ENCODE assay signal across 17 cellular contexts in the genomic region with DNA sequence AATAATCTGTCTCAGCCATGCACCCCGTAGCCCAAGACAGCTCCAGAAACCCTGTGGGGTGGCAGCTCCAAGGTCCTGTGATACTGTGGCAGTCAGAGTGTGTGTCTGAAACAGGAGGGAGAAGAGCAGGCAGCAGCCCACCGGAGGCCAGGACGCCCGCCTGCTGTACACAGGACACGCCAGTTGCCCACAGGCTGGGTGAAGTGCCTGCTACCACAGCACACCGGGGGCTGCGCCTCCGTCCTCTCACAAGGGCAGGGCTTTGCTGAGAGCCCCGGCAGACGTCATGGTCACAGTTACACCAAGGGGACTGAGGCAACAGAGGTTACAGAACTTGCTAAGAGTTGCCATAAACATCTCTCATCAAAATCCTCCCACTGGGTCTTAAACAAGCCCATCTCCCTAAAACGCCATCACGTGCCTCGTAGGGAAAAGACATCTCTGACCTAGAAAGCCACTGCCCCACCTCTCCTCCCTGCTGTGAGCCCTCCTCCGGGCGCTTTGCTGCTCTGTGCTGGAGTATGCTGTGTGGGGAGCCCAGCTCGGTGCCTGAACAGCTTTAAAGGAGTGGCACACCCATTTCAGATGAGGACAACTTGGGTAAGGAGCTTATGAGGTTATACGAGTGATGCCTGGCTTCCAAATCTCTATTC. TPM values are rescaled to one million over a fixed set of nuclear protein-coding genes. Genes with fewer than 3 reads are reported as not detected.
DNase-seq lines count a peak whose midpoint lies in the region; ATAC-seq, FAIRE-seq and TF ChIP-seq lines count a peak whose summit lies in the region.
"Had no signal": no experiment of that assay in that cellular context is flagged by ENCODE, and none has a peak within 500 bp of the region (broad histone marks: within the 10 kb centered on the region; RNA-seq: fewer than 3 reads in every experiment).

No MANE protein-coding gene starts in this region.

- no peak overlapping the region for H3K27ac ChIP-seq in kidney (ENCODE audit: low read depth in 2 of 2, low read length in 2 of 2)
- no peak overlapping the region for H3K27ac ChIP-seq in osteoblast (ENCODE audit: low read depth, low read length)
- no peak overlapping the region for H3K27ac ChIP-seq in suprapubic skin
- H3K27ac ChIP-seq: A549, C4-2B had no signal

- H3K4me1 ChIP-seq in kidney (ENCODE audit: control insufficient read depth in 1 of 2, insufficient read depth in 1 of 2, low read depth in 1 of 2, low read length in 2 of 2) = peaks cover 3 to 6% of the 10 kb centered on the region in 2 donors
- peaks cover 9% of the 10 kb centered on the region for H3K4me1 ChIP-seq in osteoblast (ENCODE audit: insufficient read depth, low read length)
- peaks cover 17% of the 10 kb centered on the region for H3K4me1 ChIP-seq in suprapubic skin
- H3K4me1 ChIP-seq: BE2C had no signal

- peaks cover 26% of the 10 kb centered on the region for H4K20me1 ChIP-seq in osteoblast (ENCODE audit: insufficient read depth, low read length)

- H3K36me3 ChIP-seq in kidney (ENCODE audit: control insufficient read depth in 1 of 2, insufficient read depth in 2 of 2, low read length in 2 of 2) (peaks cover 3 to 19% of the 10 kb centered on the region in 2 donors), osteoblast (ENCODE audit: insufficient read depth, low read length) (peaks cover 20% of the 10 kb centered on the region), suprapubic skin (peaks cover 14% of the 10 kb centered on the region)
- H3K36me3 ChIP-seq: BE2C had no signal

- H3K4me3 Mint-ChIP-seq in chondrocyte (ENCODE audit: unreplicated experiment) = no peak overlapping the region
- H3K4me3 Mint-ChIP-seq in stimulated activated naive B cell treated with anti-CD40 and anti-IgM and Interleukin-4, amounts not matched to agents 10 μg/mL and 1 μg/mL and 100 μg/mL, for 72 hours = no peak overlapping the region
- no peak overlapping the region for H3K4me3 Mint-ChIP-seq in stimulated activated naive CD8-positive, alpha-beta T cell treated with anti-CD3 and anti-CD28 coated beads, Interleukin-15, amount 100 ng/mL, for 72 hours
- H3K4me3 Mint-ChIP-seq: CD4-positive, alpha-beta memory T cell; H9 had no signal

- DNase-seq in chondrocyte (ENCODE audit: low spot score) (peak; percentile 88), kidney (peak; percentile 56), osteoblast (ENCODE audit: insufficient read length, low spot score, missing footprints) (peak; percentile 45), activated gamma-delta T cell (lab: John Stamatoyannopoulos, UW) (no peak), suprapubic skin (ENCODE audit: low spot score in 2 of 2) (no peak)
- DNase-seq in stimulated activated naive B cell treated with anti-CD40 and anti-IgM and Interleukin-4, amounts not matched to agents 10 μg/mL and 1 μg/mL and 100 μg/mL, for 72 hours = no peak
- no peak for DNase-seq in stimulated activated naive CD8-positive, alpha-beta T cell treated with anti-CD3 and anti-CD28 coated beads, Interleukin-15, amount 100 ng/mL, for 72 hours
- DNase-seq: BE2C; CD4-positive, alpha-beta memory T cell; DMS79 treated with DMSO at 0.1 percent for 48 hours; EL; GOT3; H9 had no signal

- no peak overlapping the region for H2AFZ ChIP-seq in osteoblast (ENCODE audit: low read length)

- FAIRE-seq in kidney (lab: Jason Lieb, UNC) = no peak
- FAIRE-seq: A549, G401.6, GM12891 had no signal

- H3K79me2 ChIP-seq in osteoblast (ENCODE audit: insufficient read depth, low read length) = peaks cover 80% of the 10 kb centered on the region

- H3K9me3 Mint-ChIP-seq in chondrocyte (ENCODE audit: low read depth) = peaks cover 14% of the 10 kb centered on the region
- H3K9me3 Mint-ChIP-seq in stimulated activated naive B cell treated with anti-CD40 and anti-IgM and Interleukin-4, amounts not matched to agents 10 μg/mL and 1 μg/mL and 100 μg/mL, for 72 hours = peaks cover 5 to 8% of the 10 kb centered on the region in 2 donors
- H3K9me3 Mint-ChIP-seq in stimulated activated naive CD8-positive, alpha-beta T cell treated with anti-CD3 and anti-CD28 coated beads, Interleukin-15, amount 100 ng/mL, for 72 hours = peaks cover 5 to 13% of the 10 kb centered on the region in 2 donors

- no peak overlapping the region for H3K9ac ChIP-seq in kidney (ENCODE audit: low read length in 2 of 2)

- TF ChIP-seq POLR2A in suprapubic skin (IDR thresholded peaks at IDR 0.05) = no peak

- TF ChIP-seq CTCF in chondrocyte (IDR thresholded peaks at IDR 0.05) (no peak), kidney (IDR thresholded peaks at IDR 0.05; ENCODE audit: borderline replicate concordance, extremely low read depth, insufficient read depth) (no peak), osteoblast (IDR thresholded peaks at IDR 0.05; ENCODE audit: extremely low read depth, low read depth, low read length) (no peak), suprapubic skin (IDR thresholded peaks at IDR 0.05) (no peak)

- H3K4me1 Mint-ChIP-seq in chondrocyte (ENCODE audit: low read depth) = peaks cover 49% of the 10 kb centered on the region
- H3K4me1 Mint-ChIP-seq in stimulated activated naive B cell treated with anti-CD40 and anti-IgM and Interleukin-4, amounts not matched to agents 10 μg/mL and 1 μg/mL and 100 μg/mL, for 72 hours = peaks cover 18 to 63% of the 10 kb centered on the region in 2 donors
- peaks cover 66% of the 10 kb centered on the region for H3K4me1 Mint-ChIP-seq in stimulated activated naive CD8-positive, alpha-beta T cell treated with anti-CD3 and anti-CD28 coated beads, Interleukin-15, amount 100 ng/mL, for 72 hours

- intact Hi-C loops in kidney (cut with DNase I) = no loop called here

- ATAC-seq in stimulated activated naive B cell treated with anti-CD40 and anti-IgM and Interleukin-4, amounts not matched to agents 10 μg/mL and 1 μg/mL and 100 μg/mL, for 72 hours (replicated peaks) = no peak
- ATAC-seq in stimulated activated naive CD8-positive, alpha-beta T cell treated with anti-CD3 and anti-CD28 coated beads, Interleukin-15, amount 100 ng/mL, for 72 hours = no peak
- ATAC-seq: A549 had no signal

- no peak overlapping the region for H3K4me2 ChIP-seq in osteoblast (ENCODE audit: insufficient read depth, low read length)
- H3K4me2 ChIP-seq: A549 had no signal

- H3K27me3 Mint-ChIP-seq in chondrocyte (ENCODE audit: low read depth) = no peaks in the 10 kb centered on the region
- no peaks in the 10 kb centered on the region for H3K27me3 Mint-ChIP-seq in stimulated activated naive B cell treated with anti-CD40 and anti-IgM and Interleukin-4, amounts not matched to agents 10 μg/mL and 1 μg/mL and 100 μg/mL, for 72 hours
- no peaks in the 10 kb centered on the region for H3K27me3 Mint-ChIP-seq in stimulated activated naive CD8-positive, alpha-beta T cell treated with anti-CD3 and anti-CD28 coated beads, Interleukin-15, amount 100 ng/mL, for 72 hours
- H3K27me3 Mint-ChIP-seq: CD4-positive, alpha-beta memory T cell had no signal

- no peak overlapping the region for H3K4me3 ChIP-seq in kidney (ENCODE audit: low read length in 2 of 2)
- H3K4me3 ChIP-seq in osteoblast (ENCODE audit: insufficient read depth, low read length) = no peak overlapping the region
- no peak overlapping the region for H3K4me3 ChIP-seq in suprapubic skin
- H3K4me3 ChIP-seq: A549 had no signal

- TF ChIP-seq EP300 in suprapubic skin (IDR thresholded peaks at IDR 0.05) = no peak

- H3K27me3 ChIP-seq in osteoblast (ENCODE audit: insufficient read depth, low read length) = no peaks in the 10 kb centered on the region
- no peaks in the 10 kb centered on the region for H3K27me3 ChIP-seq in suprapubic skin
- H3K27me3 ChIP-seq: BE2C had no signal

- WGBS in suprapubic skin = 88% methylated on average over 14 of the region's 17 CpGs

- H3K27ac Mint-ChIP-seq in chondrocyte (ENCODE audit: unreplicated experiment) = peak overlapping the region; percentile 62
- peak overlapping the region; percentile 31 for H3K27ac Mint-ChIP-seq in stimulated activated naive B cell treated with anti-CD40 and anti-IgM and Interleukin-4, amounts not matched to agents 10 μg/mL and 1 μg/mL and 100 μg/mL, for 72 hours
- H3K27ac Mint-ChIP-seq in stimulated activated naive CD8-positive, alpha-beta T cell treated with anti-CD3 and anti-CD28 coated beads, Interleukin-15, amount 100 ng/mL, for 72 hours = no peak overlapping the region
- H3K27ac Mint-ChIP-seq: H9 had no signal

- H3K9me3 ChIP-seq in kidney (ENCODE audit: control insufficient read depth in 1 of 2, low read length in 2 of 2) (peaks cover 0 to 5% of the 10 kb centered on the region in 2 donors), osteoblast (ENCODE audit: low read depth, low read length) (no peaks in the 10 kb centered on the region), suprapubic skin (no peaks in the 10 kb centered on the region)
- H3K9me3 ChIP-seq: A549, BE2C had no signal

- peaks cover 14% of the 10 kb centered on the region for H3K36me3 Mint-ChIP-seq in chondrocyte (ENCODE audit: low read depth)
- peaks cover 40 to 50% of the 10 kb centered on the region in 2 donors for H3K36me3 Mint-ChIP-seq in stimulated activated naive B cell treated with anti-CD40 and anti-IgM and Interleukin-4, amounts not matched to agents 10 μg/mL and 1 μg/mL and 100 μg/mL, for 72 hours

RNA-seq across cellular contexts. Expression of a gene that starts 5.3 kb away (rescaled TPM):
- 25.0 to 25.7 TPM (median 25.3 TPM) in 3 replicates for total RNA-seq in chondrocyte
- 16.8 TPM for total RNA-seq in kidney
- 15.9 TPM for polyA plus RNA-seq in kidney (ENCODE audit: insufficient read depth, low read depth, low replicate concordance)
- 27.1 and 29.3 TPM in 2 replicates for total RNA-seq in osteoblast
- 10 to 100 TPM; 16.0 to 25.3 (median 19.7) TPM for total RNA-seq in suprapubic skin

RNA-seq across cellular contexts. Expression of a gene that starts 37.5 kb away (rescaled TPM):
- total RNA-seq in chondrocyte = 5.8 to 8.2 TPM (median 7.3 TPM) in 3 replicates
- total RNA-seq in kidney = 8.2 TPM
- polyA plus RNA-seq in kidney (ENCODE audit: insufficient read depth, low read depth, low replicate concordance) = 5.6 TPM
- total RNA-seq in osteoblast = 5.1 and 8.3 TPM in 2 replicates
- total RNA-seq in suprapubic skin = 1 to 10 TPM; 2.7 to 6.8 (median 4.2) TPM

RNA-seq across cellular contexts. Expression of a gene that starts 37.7 kb away (rescaled TPM):
- total RNA-seq in chondrocyte (37.4 to 40.6 TPM (median 37.6 TPM) in 3 replicates), kidney (51.2 TPM), osteoblast (21.5 and 21.7 TPM in 2 replicates), suprapubic skin (10 to 100 TPM; 16.1 to 56.7 (median 39.6) TPM)
- 11.1 TPM for polyA plus RNA-seq in kidney (ENCODE audit: insufficient read depth, low read depth, low replicate concordance)

Comparison
In these comparisons a context has a peak if more than half of its experiments do, and no peak if none do; other contexts are left out.
1. DNase-seq: peak in chondrocyte (single experiment), kidney (single experiment) and osteoblast (single experiment); none in stimulated activated naive B cell treated with anti-CD40 and anti-IgM and Interleukin-4, amounts not matched to agents 10 μg/mL and 1 μg/mL and 100 μg/mL, for 72 hours (single experiment), stimulated activated naive CD8-positive, alpha-beta T cell treated with anti-CD3 and anti-CD28 coated beads, Interleukin-15, amount 100 ng/mL, for 72 hours (0 of 2), activated gamma-delta T cell (single experiment) and suprapubic skin (0 of 2).
2. H3K27ac Mint-ChIP-seq: peak in chondrocyte (single experiment) and stimulated activated naive B cell treated with anti-CD40 and anti-IgM and Interleukin-4, amounts not matched to agents 10 μg/mL and 1 μg/mL and 100 μg/mL, for 72 hours (single experiment); none in stimulated activated naive CD8-positive, alpha-beta T cell treated with anti-CD3 and anti-CD28 coated beads, Interleukin-15, amount 100 ng/mL, for 72 hours (0 of 2).